1 cellular context compared by ENCODE assay signal in genomic region chr5:17255471-17256016, GRCh38.
A peak's percentile ranks its signal among the peaks of the same experiment; 100 is the strongest.
TF ChIP-seq lines count a peak whose summit lies in the region.

No MANE protein-coding gene starts in this region.

TF ChIP-seq in GM12878, 131 proteins besides CTCF, POLR2A, EP300 and RAD21 (continued from another document and continues in another):
- TF ChIP-seq BCLAF1 (IDR thresholded peaks at IDR 0.05) (no peak), IRF5 (IDR thresholded peaks at IDR 0.05; ENCODE audit: borderline replicate concordance) (no peak), TBL1XR1 (IDR thresholded peaks at IDR 0.05; ENCODE audit: low read depth, low read length) (no peak), ZBED1 (IDR thresholded peaks at IDR 0.05; ENCODE audit: borderline replicate concordance) (peak; percentile 42; the same call in 1 of the 2 replicates), ETV6 (conservative IDR thresholded peaks at IDR 0.05 in 1 of 2, IDR thresholded peaks at IDR 0.05 in 1 of 2; ENCODE audit: borderline replicate concordance in 1 of 2, low read depth in 1 of 2) (peak in 1 of 2 experiments; percentile 68; a peak in 1 of 4 replicates), IKZF1 (conservative IDR thresholded peaks at IDR 0.05) (0 out of 2 replicates have a peak, but pooled peaks have one; percentile 26), PKNOX1 (IDR thresholded peaks at IDR 0.05) (peak; percentile 49; the same call in 1 of the 2 replicates), WRNIP1 (IDR thresholded peaks at IDR 0.05; ENCODE audit: borderline replicate concordance, low read depth, low read length) (no peak), RCOR1 (conservative IDR thresholded peaks at IDR 0.05; ENCODE audit: low read depth, low read length) (no peak), JUNB (IDR thresholded peaks at IDR 0.05) (peak; percentile 63), IKZF2 (IDR thresholded peaks at IDR 0.05) (no peak), RELB (IDR thresholded peaks at IDR 0.05; ENCODE audit: low read depth) (no peak), CREB1 (IDR thresholded peaks at IDR 0.05; ENCODE audit: low read depth) (peak; percentile 90), ZNF207 (IDR thresholded peaks at IDR 0.05; ENCODE audit: borderline replicate concordance) (no peak), STAT1 (conservative IDR thresholded peaks at IDR 0.05) (0 out of 2 replicates have a peak, but pooled peaks have one; percentile 29), PAX8 (IDR thresholded peaks at IDR 0.05) (no peak), MEF2A (IDR thresholded peaks at IDR 0.05; ENCODE audit: insufficient read depth, low read depth, low read length) (0 out of 2 replicates have a peak, but pooled peaks have one; percentile 14), RFX5 (IDR thresholded peaks at IDR 0.05; ENCODE audit: low read depth, low read length) (no peak), NR2C2 (IDR thresholded peaks at IDR 0.05; ENCODE audit: borderline replicate concordance, control insufficient read depth, insufficient read length, low read depth) (no peak), ZSCAN29 (IDR thresholded peaks at IDR 0.05) (no peak), HDAC2 (IDR thresholded peaks at IDR 0.05) (no peak), PBX3 (IDR thresholded peaks at IDR 0.05; ENCODE audit: insufficient replicate concordance, low read depth, low read length) (no peak), ATF7 (IDR thresholded peaks at IDR 0.05; ENCODE audit: low read depth) (0 out of 2 replicates have a peak, but pooled peaks have one; percentile 50), SRF (IDR thresholded peaks at IDR 0.05; ENCODE audit: low read depth in 2 of 2, low read length in 2 of 2) (no peak), SIN3A (IDR thresholded peaks at IDR 0.05; ENCODE audit: low read depth, low read length) (no peak), ZBTB11 (CRISPR knock-in tag; IDR thresholded peaks at IDR 0.05) (no peak), CBFB (IDR thresholded peaks at IDR 0.05; ENCODE audit: low read depth) (no peak), NR2C1 (IDR thresholded peaks at IDR 0.05) (no peak), ZNF384 (IDR thresholded peaks at IDR 0.05; ENCODE audit: borderline replicate concordance, low read depth, low read length) (no peak), ZNF592 (IDR thresholded peaks at IDR 0.05) (no peak), ATF2 (IDR thresholded peaks at IDR 0.05; ENCODE audit: low read length) (no peak), ZNF274 (IDR thresholded peaks at IDR 0.05; ENCODE audit: insufficient read depth, insufficient read length) (no peak), KDM1A (IDR thresholded peaks at IDR 0.05; ENCODE audit: borderline replicate concordance) (no peak), HCFC1 (IDR thresholded peaks at IDR 0.05; ENCODE audit: low read length) (no peak), ESRRA (IDR thresholded peaks at IDR 0.05; ENCODE audit: low read length) (no peak), SUPT20H (IDR thresholded peaks at IDR 0.05; ENCODE audit: borderline replicate concordance, control insufficient read depth, low read depth, low read length) (no peak), RELA (IDR thresholded peaks at IDR 0.05; ENCODE audit: borderline replicate concordance, partially characterized antibody) (no peak), HDGF (IDR thresholded peaks at IDR 0.05) (no peak), NBN (IDR thresholded peaks at IDR 0.05) (no peak), CEBPZ (IDR thresholded peaks at IDR 0.05; ENCODE audit: low read depth, low read length) (no peak), SIX5 (IDR thresholded peaks at IDR 0.05; ENCODE audit: low read depth, low read length, severe bottlenecking) (no peak), NR2F1 (conservative IDR thresholded peaks at IDR 0.05) (no peak), CHD4 (IDR thresholded peaks at IDR 0.05) (no peak)
